8 cellular contexts compared by ENCODE assay signal in the genomic region with DNA sequence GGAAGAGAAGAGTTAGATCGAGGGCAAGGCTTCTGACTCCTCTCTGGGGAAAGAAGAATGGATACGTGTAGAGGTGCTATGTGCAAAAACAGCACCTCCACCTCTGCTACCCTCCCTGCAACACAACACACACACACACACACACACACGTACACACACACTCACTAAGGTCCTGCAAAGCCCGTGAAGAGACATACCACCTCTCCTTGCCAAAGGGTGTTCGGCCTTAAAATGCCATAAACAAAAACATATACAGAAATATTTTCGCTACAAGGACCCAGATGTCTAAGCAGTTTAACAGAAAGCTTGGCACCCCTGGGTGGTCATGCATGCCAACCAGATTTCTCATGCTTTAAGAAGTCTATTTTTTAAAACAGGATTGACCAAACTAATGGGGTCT. TPM values are rescaled to one million over a fixed set of nuclear protein-coding genes. Genes with fewer than 3 reads are reported as not detected.
A peak's percentile ranks its signal among the peaks of the same experiment; 100 is the strongest.
DNase-seq lines count a peak whose midpoint lies in the region; FAIRE-seq and TF ChIP-seq lines count a peak whose summit lies in the region.

No MANE protein-coding gene starts in this region.

- H3K4me2 ChIP-seq in endothelial cell of umbilical vein (ENCODE audit: insufficient read depth, low read length) = peak overlapping the region; percentile 94

- dilution Hi-C loops in endothelial cell of umbilical vein (cut with MboI; ENCODE audit: extremely low pct_ligation_motif_present, low sequenced_read_pairs) = no loop called here

- H2AFZ ChIP-seq in endothelial cell of umbilical vein (ENCODE audit: low read depth, low read length) = no peak overlapping the region

- no peaks in the 10 kb centered on the region for H3K36me3 ChIP-seq in endothelial cell of umbilical vein (ENCODE audit: control insufficient read depth in 2 of 2, extremely low read depth in 1 of 2, insufficient read depth in 2 of 2, low read length in 2 of 2)

- no peaks in the 10 kb centered on the region for H3K9me1 ChIP-seq in endothelial cell of umbilical vein (replicated peaks; ENCODE audit: control insufficient read depth, extremely low read depth, insufficient read depth, low read length)

- POLR2A ChIA-PET in endothelial cell of umbilical vein (lab: Charles Lee) = no interaction called here

- no peak for TF ChIP-seq POLR2A in endothelial cell of umbilical vein (IDR thresholded peaks at IDR 0.05; ENCODE audit: low read depth, low read length)
- TF ChIP-seq POLR2A in erythroblast (IDR thresholded peaks at IDR 0.05; ENCODE audit: low read length) = no peak

- no TSS peak for BruUV-seq in endothelial cell of umbilical vein (replicated peaks; lab: Mats Ljungman, UMichigan)

- peaks cover 40% of the 10 kb centered on the region for H3K79me2 ChIP-seq in endothelial cell of umbilical vein (ENCODE audit: control insufficient read depth, insufficient read depth, low read length)

- no peaks in the 10 kb centered on the region for H4K20me1 ChIP-seq in endothelial cell of umbilical vein (replicated peaks; ENCODE audit: control insufficient read depth, extremely low read depth, insufficient read depth, low read length)

- FAIRE-seq in endothelial cell of umbilical vein (lab: Jason Lieb, UNC) = peak; percentile 42

- intact Hi-C loops in endothelial cell of umbilical vein (cut with micrococcal nuclease) = loop anchor here (2.0 kb wide), 3 partner anchors 13 to 137 kb away; no protein-coding TSS in a partner anchor

- H3K9ac ChIP-seq in endothelial cell of umbilical vein (replicated peaks; ENCODE audit: extremely low read depth, insufficient read depth, low read length) = peak overlapping the region; percentile 23

- DNase-seq in GM12865 (ENCODE audit: low read depth) (peak; percentile 65), RPMI7951 (ENCODE audit: low read depth) (peak; percentile 7), endothelial cell of umbilical vein (ENCODE audit: low read depth, low spot score) (peak; percentile 33), skeletal muscle cell (ENCODE audit: low read depth) (no peak), CD1c-positive myeloid dendritic cell (ENCODE audit: extremely low spot score) (no peak), A172 (ENCODE audit: low spot score) (no peak), erythroblast (lab: John Stamatoyannopoulos, UW) (no peak)
- DNase-seq in stimulated activated CD4-positive, alpha-beta T cell treated with anti-CD3 and anti-CD28 coated beads, Interleukin-4, amount 100 ng/mL, for 4 hours = no peak

- peaks cover 16% of the 10 kb centered on the region for H3K4me1 ChIP-seq in endothelial cell of umbilical vein (ENCODE audit: control insufficient read depth, extremely low read depth, insufficient read depth, low read length)

- TF ChIP-seq CTCF in GM12865 (IDR thresholded peaks at IDR 0.05; ENCODE audit: insufficient read depth, low read depth, low read length, missing control alignments) (no peak), endothelial cell of umbilical vein (IDR thresholded peaks at IDR 0.05; ENCODE audit: extremely low read depth in 1 of 2, insufficient read depth in 1 of 2, low read depth in 1 of 2, low read length in 2 of 2) (no peak)

- H3K9me3 ChIP-seq in endothelial cell of umbilical vein (replicated peaks; ENCODE audit: control insufficient read depth, insufficient read depth, low read length) = no peaks in the 10 kb centered on the region

- peak overlapping the region; percentile 98 for H3K4me3 ChIP-seq in GM12865 (ENCODE audit: low read depth, low read length)
- H3K4me3 ChIP-seq in endothelial cell of umbilical vein (replicated peaks in 1 of 3; ENCODE audit: insufficient read depth in 1 of 3, low read depth in 1 of 3, low read length in 3 of 3) = peak overlapping the region in 2 of 3 experiments; percentile 77 to 92
- H3K4me3 ChIP-seq in skeletal muscle cell (ENCODE audit: low read depth, low read length) = peak overlapping the region; percentile 68

- CTCF ChIA-PET in endothelial cell of umbilical vein (lab: Charles Lee) = interaction anchor here (0.7 to 1.5 kb wide), 3 partner anchors 47 to 478 kb away, joined by 3 to 6 read pairs (median 5); no protein-coding TSS in a partner anchor

- H3K27ac ChIP-seq in endothelial cell of umbilical vein (ENCODE audit: insufficient read depth, low read depth, low read length) = no peak overlapping the region

- no peaks in the 10 kb centered on the region for H3K27me3 ChIP-seq in endothelial cell of umbilical vein (ENCODE audit: control insufficient read depth in 2 of 2, insufficient read depth in 2 of 2, low read length in 2 of 2)

TF ChIP-seq in endothelial cell of umbilical vein, 7 proteins besides CTCF, POLR2A, EP300 and RAD21:
- no peak for TF ChIP-seq EZH2 (IDR thresholded peaks at IDR 0.05; ENCODE audit: borderline replicate concordance, low read depth, low read length, severe bottlenecking)
- TF ChIP-seq MYC (IDR thresholded peaks at IDR 0.05; ENCODE audit: low read depth, low read length) = no peak
- TF ChIP-seq FOS (IDR thresholded peaks at IDR 0.05; ENCODE audit: borderline replicate concordance, insufficient read depth, low read length) = no peak
- TF ChIP-seq POLR2AphosphoS5 (IDR thresholded peaks at IDR 0.05; ENCODE audit: insufficient read depth, low read depth, low read length) = no peak
- no peak for TF ChIP-seq JUN (IDR thresholded peaks at IDR 0.05; ENCODE audit: borderline replicate concordance, insufficient read depth, insufficient read length, low read depth)
- TF ChIP-seq, protein P1, sequence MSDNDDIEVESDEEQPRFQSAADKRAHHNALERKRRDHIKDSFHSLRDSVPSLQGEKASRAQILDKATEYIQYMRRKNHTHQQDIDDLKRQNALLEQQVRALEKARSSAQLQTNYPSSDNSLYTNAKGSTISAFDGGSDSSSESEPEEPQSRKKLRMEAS (IDR thresholded peaks at IDR 0.05; ENCODE audit: insufficient read depth, insufficient read length) = no peak
- no peak for TF ChIP-seq GATA2 (IDR thresholded peaks at IDR 0.05; ENCODE audit: insufficient read depth, insufficient read length, low read depth, low read length)

RNA-seq across cellular contexts. Expression of a gene that starts 1.5 kb away (rescaled TPM):
- total RNA-seq in RPMI7951 (2014; rRNA removed; shearing (Covaris generic)) = 8.7 and 20.9 TPM in 2 replicates
- 11.9 and 13.9 TPM in 2 replicates for total RNA-seq in endothelial cell of umbilical vein
- polyA plus RNA-seq in endothelial cell of umbilical vein = 3.0 and 3.9 TPM in 2 replicates
- 4.9 and 6.9 TPM in 2 replicates for polyA plus RNA-seq in endothelial cell of umbilical vein (2011; cell fraction: cytosol; rRNA removed)
- polyA plus RNA-seq in endothelial cell of umbilical vein (2011; cell fraction: nucleus; rRNA removed) = 2.9 and 3.5 TPM in 2 replicates
- 7.8 and 13.8 TPM in 2 replicates for polyA plus RNA-seq in endothelial cell of umbilical vein (2012)
- polyA minus RNA-seq in endothelial cell of umbilical vein = 5.3 and 6.3 TPM in 2 replicates
- polyA minus RNA-seq in endothelial cell of umbilical vein (2011; cell fraction: cytosol; rRNA and poly(A)+ RNA removed) = 3.3 TPM
- polyA minus RNA-seq in endothelial cell of umbilical vein (2011; cell fraction: nucleus; rRNA and poly(A)+ RNA removed) = 7.7 and 9.1 TPM in 2 replicates
- 8.4 and 9.5 TPM in 2 replicates for total RNA-seq in A172 (2014; rRNA removed; shearing (Covaris generic))

RNA-seq across cellular contexts. Expression of a gene that starts 13.0 kb away (rescaled TPM):
- 6.9 and 8.5 TPM in 2 replicates for total RNA-seq in RPMI7951 (2014; rRNA removed; shearing (Covaris generic))
- total RNA-seq in endothelial cell of umbilical vein = 3.3 and 5.5 TPM in 2 replicates
- 1.4 and 1.5 TPM in 2 replicates for polyA plus RNA-seq in endothelial cell of umbilical vein
- 1.3 and 1.5 TPM in 2 replicates for polyA plus RNA-seq in endothelial cell of umbilical vein (2011; cell fraction: cytosol; rRNA removed)
- polyA plus RNA-seq in endothelial cell of umbilical vein (2011; cell fraction: nucleus; rRNA removed) = 6.8 and 9.0 TPM in 2 replicates
- polyA plus RNA-seq in endothelial cell of umbilical vein (2012) = 3.0 and 4.4 TPM in 2 replicates
- 4.4 and 8.8 TPM in 2 replicates for polyA minus RNA-seq in endothelial cell of umbilical vein
- 3.0 TPM for polyA minus RNA-seq in endothelial cell of umbilical vein (2011; cell fraction: cytosol; rRNA and poly(A)+ RNA removed)
- polyA minus RNA-seq in endothelial cell of umbilical vein (2011; cell fraction: nucleus; rRNA and poly(A)+ RNA removed) = 16.5 and 20.4 TPM in 2 replicates
- total RNA-seq in A172 (2014; rRNA removed; shearing (Covaris generic)) = 8.8 and 11.6 TPM in 2 replicates

RNA-seq across cellular contexts. Expression of a gene that starts 52.6 kb away (rescaled TPM):
- total RNA-seq in RPMI7951 (2014; rRNA removed; shearing (Covaris generic)) = 15.0 and 16.2 TPM in 2 replicates
- 18.6 and 20.6 TPM in 2 replicates for total RNA-seq in endothelial cell of umbilical vein
- polyA plus RNA-seq in endothelial cell of umbilical vein = 4.8 and 6.6 TPM in 2 replicates
- 7.2 and 8.2 TPM in 2 replicates for polyA plus RNA-seq in endothelial cell of umbilical vein (2011; cell fraction: cytosol; rRNA removed)
- polyA plus RNA-seq in endothelial cell of umbilical vein (2011; cell fraction: nucleus; rRNA removed) = 11.1 and 18.0 TPM in 2 replicates
- polyA plus RNA-seq in endothelial cell of umbilical vein (2012) = 12.2 and 14.9 TPM in 2 replicates
- 4.7 and 5.1 TPM in 2 replicates for polyA minus RNA-seq in endothelial cell of umbilical vein
- 12.9 TPM for polyA minus RNA-seq in endothelial cell of umbilical vein (2011; cell fraction: cytosol; rRNA and poly(A)+ RNA removed)
- 7.2 and 12.3 TPM in 2 replicates for polyA minus RNA-seq in endothelial cell of umbilical vein (2011; cell fraction: nucleus; rRNA and poly(A)+ RNA removed)
- 23.2 and 32.9 TPM in 2 replicates for total RNA-seq in A172 (2014; rRNA removed; shearing (Covaris generic))

Comparison
In these comparisons a context has a peak if more than half of its experiments do, and no peak if none do; other contexts are left out.
1. DNase-seq: peak in GM12865 (single experiment), RPMI7951 (single experiment) and endothelial cell of umbilical vein (single experiment); none in skeletal muscle cell (single experiment), CD1c-positive myeloid dendritic cell (single experiment), A172 (single experiment), erythroblast (0 of 2) and stimulated activated CD4-positive, alpha-beta T cell treated with anti-CD3 and anti-CD28 coated beads, Interleukin-4, amount 100 ng/mL, for 4 hours (0 of 2).
2. Peak in every context shown above with its lines, with median percentiles within 50 percentile points of each other: H3K4me3 ChIP-seq.